In genomic region chrX:155864655-155865054, GRCh38 we compare ENCODE assay signal across 15 cellular contexts. TPM values are rescaled to one million over a fixed set of nuclear protein-coding genes. Genes with fewer than 3 reads are reported as not detected.
DNase-seq lines count a peak whose midpoint lies in the region; ATAC-seq, FAIRE-seq and TF ChIP-seq lines count a peak whose summit lies in the region.
"Had no signal": no experiment of that assay in that cellular context is flagged by ENCODE, and none has a peak within 500 bp of the region (broad histone marks: within the 10 kb centered on the region; RNA-seq: fewer than 3 reads in every experiment).

No MANE protein-coding gene starts in this region.

- H3K9me3 ChIP-seq in keratinocyte (ENCODE audit: control insufficient read depth, low read depth, low read length) (peaks cover 2% of the 10 kb centered on the region), esophagus squamous epithelium (peaks cover 0 to 10% (median 0%) of the 10 kb centered on the region in 3 donors)

- DNase-seq in D341Med (ENCODE audit: low spot score) (peak; percentile 17), HTR-8/SVneo (ENCODE audit: insufficient read length, low spot score) (peak; percentile 17), SKM-1 (lab: John Stamatoyannopoulos, UW; ENCODE audit: unreplicated experiment) (peak; percentile 4), keratinocyte (ENCODE audit: low read depth, low spot score) (no peak), activated gamma-delta T cell (lab: John Stamatoyannopoulos, UW) (no peak), esophagus squamous epithelium (lab: John Stamatoyannopoulos, UW) (no peak), omental fat pad (ENCODE audit: low spot score) (no peak)
- DNase-seq: activated T-cell treated with anti-CD3 and anti-CD28 coated beads, Interleukin-2, amount 50 U/mL, for 24 hours; KG1; kidney glomerular epithelial cell; NCI-H69 had no signal

- H3K36me3 ChIP-seq in keratinocyte (ENCODE audit: control insufficient read depth in 2 of 2, extremely low read depth in 1 of 2, insufficient read depth in 2 of 2, low read length in 2 of 2) (no peaks in the 10 kb centered on the region), esophagus squamous epithelium (no peaks in the 10 kb centered on the region)
- H3K36me3 ChIP-seq: suprapubic skin had no signal

- WGBS in esophagus squamous epithelium, 2 donors, result 14 to 30% methylated on average over 1 of the region's 1 CpG

- H3K9me1 ChIP-seq in keratinocyte (ENCODE audit: control insufficient read depth, extremely low read depth, insufficient read depth, low read length), result no peaks in the 10 kb centered on the region

- intact Hi-C loops in esophagus squamous epithelium (cut with DNase I), result no loop called here

- no peak for ATAC-seq in GM21381 (IDR thresholded peaks at IDR 0.05; ENCODE audit: unreplicated experiment)
- ATAC-seq in omental fat pad (ENCODE audit: low FRiP score), result no peak

- no peaks in the 10 kb centered on the region for H3K27me3 ChIP-seq in keratinocyte (ENCODE audit: control insufficient read depth, extremely low read depth, insufficient read depth, low read length)
- H3K27me3 ChIP-seq in esophagus squamous epithelium, result no peaks in the 10 kb centered on the region
- H3K27me3 ChIP-seq: suprapubic skin had no signal

- H3K4me3 ChIP-seq in keratinocyte (ENCODE audit: control insufficient read depth in 2 of 3, extremely low read depth in 1 of 3, insufficient read depth in 2 of 3, low read depth in 1 of 3, low read length in 3 of 3) (no peak overlapping the region), esophagus squamous epithelium (no peak overlapping the region)
- H3K4me3 ChIP-seq: suprapubic skin had no signal

- no peak for TF ChIP-seq POLR2A in esophagus squamous epithelium (IDR thresholded peaks at IDR 0.05)

- dilution Hi-C loops in keratinocyte (cut with MboI; ENCODE audit: extremely low pct_ligation_motif_present, low sequenced_read_pairs), result no loop called here

- H3K4me1 ChIP-seq in keratinocyte (ENCODE audit: control insufficient read depth, extremely low read depth, insufficient read depth, low read length), result no peaks in the 10 kb centered on the region
- no peaks in the 10 kb centered on the region for H3K4me1 ChIP-seq in esophagus squamous epithelium
- H3K4me1 ChIP-seq: parathyroid adenoma, suprapubic skin had no signal

- FAIRE-seq in HTR-8/SVneo (lab: Jason Lieb, UNC) (no peak), keratinocyte (lab: Jason Lieb, UNC) (no peak)

- no peak overlapping the region for H3K4me2 ChIP-seq in keratinocyte (ENCODE audit: control insufficient read depth, extremely low read depth, insufficient read depth, low read depth, low read length)

- H3K27ac ChIP-seq in keratinocyte (ENCODE audit: control insufficient read depth, insufficient read depth, low read length) (no peak overlapping the region), esophagus squamous epithelium (no peak overlapping the region)
- H3K27ac ChIP-seq: epithelial cell of prostate, parathyroid adenoma, suprapubic skin had no signal

- no peak overlapping the region for H3K9ac ChIP-seq in keratinocyte (ENCODE audit: control insufficient read depth, extremely low read depth, insufficient read depth, low read length)
- H3K9ac ChIP-seq: parathyroid adenoma had no signal

- no peaks in the 10 kb centered on the region for H4K20me1 ChIP-seq in keratinocyte (ENCODE audit: control insufficient read depth, extremely low read depth, insufficient read depth, low read length)

- H2AFZ ChIP-seq in keratinocyte (ENCODE audit: control insufficient read depth, low read length), result no peak overlapping the region
- H2AFZ ChIP-seq: parathyroid adenoma had no signal

- peak in 2 of 3 experiments; percentile 20 to 25 for TF ChIP-seq CTCF in keratinocyte (optimal IDR thresholded peaks at IDR 0.05 in 1 of 3, IDR thresholded peaks at IDR 0.05 in 1 of 3, conservative IDR thresholded peaks at IDR 0.05 in 1 of 3; ENCODE audit: extremely low read depth in 1 of 3, insufficient read depth in 2 of 3, low read length in 3 of 3)
- peak in 1 of 6 experiments; percentile 25 for TF ChIP-seq CTCF in esophagus squamous epithelium (IDR thresholded peaks at IDR 0.05)
- TF ChIP-seq CTCF in omental fat pad (IDR thresholded peaks at IDR 0.05), result no peak

- H3K79me2 ChIP-seq in keratinocyte (ENCODE audit: control insufficient read depth, insufficient read depth, low read length), result no peaks in the 10 kb centered on the region
- H3K79me2 ChIP-seq: parathyroid adenoma had no signal

RNA-seq across cellular contexts. Expression of gene VAMP7, which starts 16.5 kb away (rescaled TPM):
- 26.2 to 41.5 TPM (median 26.5 TPM) in 3 replicates for polyA plus RNA-seq in keratinocyte
- polyA plus RNA-seq in keratinocyte (2011; ENCODE audit: low read depth), result 27.2 TPM
- polyA plus RNA-seq in keratinocyte (2011; cell fraction: cytosol; rRNA removed), result 25.5 and 55.9 TPM in 2 replicates
- polyA plus RNA-seq in keratinocyte (2011; cell fraction: nucleus; rRNA removed), result 11.0 and 15.4 TPM in 2 replicates
- 28.3 and 29.3 TPM in 2 replicates for polyA plus RNA-seq in keratinocyte (2012; ENCODE audit: low replicate concordance)
- 10.1 to 37.3 TPM (median 21.0 TPM) in 3 replicates for polyA minus RNA-seq in keratinocyte
- 25.3 TPM for polyA minus RNA-seq in keratinocyte (2011; cell fraction: cytosol; rRNA and poly(A)+ RNA removed)
- polyA minus RNA-seq in keratinocyte (2011; cell fraction: nucleus; rRNA and poly(A)+ RNA removed), result 7.3 and 11.5 TPM in 2 replicates
- total RNA-seq in esophagus squamous epithelium (10 to 100 TPM; 25.6 to 41.7 (median 28.2) TPM), omental fat pad (10 to 100 TPM; 28.9 to 36.4 (median 33.4) TPM)

Comparison
In these comparisons a context has a peak if more than half of its experiments do, and no peak if none do; other contexts are left out.
1. DNase-seq: peak in D341Med (single experiment), HTR-8/SVneo (single experiment) and SKM-1 (single experiment); none in keratinocyte (single experiment), activated gamma-delta T cell (single experiment), esophagus squamous epithelium (single experiment) and omental fat pad (single experiment).
2. CTCF ChIP-seq: peak in keratinocyte (2 of 3); none in omental fat pad (0 of 3).